In genomic region chr4:3562127-3562526, GRCh38 we compare ENCODE assay signal across 4 cellular contexts. TPM values are rescaled to one million over a fixed set of nuclear protein-coding genes. Genes with fewer than 3 reads are reported as not detected.
DNase-seq lines count a peak whose midpoint lies in the region; ATAC-seq and TF ChIP-seq lines count a peak whose summit lies in the region.
"Not testable (repeated sequence)": the region's sequence is repeated elsewhere in the genome, so short reads cannot be mapped to it uniquely, and the experiment has no call there.

No MANE protein-coding gene starts in this region.

- not testable (repeated sequence) for TF ChIP-seq CTCF in neutrophil (IDR thresholded peaks at IDR 0.05); type B pancreatic cell (conservative IDR thresholded peaks at IDR 0.05)

- H3K4me1 ChIP-seq in neutrophil (ENCODE audit: control insufficient read depth in 1 of 2, insufficient read depth in 1 of 2, low read depth in 1 of 2, low read length in 1 of 2), result peaks cover 30 to 31% of the 10 kb centered on the region in 2 experiments

- H3K27ac ChIP-seq in neutrophil, result peak overlapping the region; percentile 39

- not testable (repeated sequence) for H3K4me1 Mint-ChIP-seq in type B pancreatic cell (ENCODE audit: unreplicated experiment)

- not testable (repeated sequence) for H3K27me3 Mint-ChIP-seq in type B pancreatic cell

- not testable (repeated sequence) for ATAC-seq in sciatic nerve

- intact Hi-C loops in sciatic nerve (cut with DNase I), result not testable (repeated sequence)

- H3K27me3 ChIP-seq in neutrophil, result not testable (repeated sequence)

- not testable (repeated sequence) for H3K27ac Mint-ChIP-seq in type B pancreatic cell

- not testable (repeated sequence) for H3K9me3 Mint-ChIP-seq in type B pancreatic cell

- not testable (repeated sequence) for H3K36me3 Mint-ChIP-seq in type B pancreatic cell

- H3K4me3 Mint-ChIP-seq in type B pancreatic cell, result not testable (repeated sequence)

- not testable (repeated sequence) for H3K9me3 ChIP-seq in neutrophil

- H3K4me3 ChIP-seq in neutrophil (ENCODE audit: low read depth in 1 of 2, low read length in 1 of 2), result not testable (repeated sequence)

- DNase-seq in mesenteric fat pad (ENCODE audit: low spot score) (peak; percentile 83), sciatic nerve (ENCODE audit: low spot score) (peak; percentile 44), type B pancreatic cell (ENCODE audit: extremely low spot score, unreplicated experiment) (peak; percentile 66)

- H3K36me3 ChIP-seq in neutrophil, result not testable (repeated sequence)

RNA-seq across cellular contexts. Expression of gene LRPAP1, which starts 29.9 kb away (rescaled TPM):
- total RNA-seq in mesenteric fat pad (116 TPM), sciatic nerve (105 TPM), type B pancreatic cell (ENCODE audit: low replicate concordance) (152 and 212 TPM in 2 replicates)
